In the genomic region with DNA sequence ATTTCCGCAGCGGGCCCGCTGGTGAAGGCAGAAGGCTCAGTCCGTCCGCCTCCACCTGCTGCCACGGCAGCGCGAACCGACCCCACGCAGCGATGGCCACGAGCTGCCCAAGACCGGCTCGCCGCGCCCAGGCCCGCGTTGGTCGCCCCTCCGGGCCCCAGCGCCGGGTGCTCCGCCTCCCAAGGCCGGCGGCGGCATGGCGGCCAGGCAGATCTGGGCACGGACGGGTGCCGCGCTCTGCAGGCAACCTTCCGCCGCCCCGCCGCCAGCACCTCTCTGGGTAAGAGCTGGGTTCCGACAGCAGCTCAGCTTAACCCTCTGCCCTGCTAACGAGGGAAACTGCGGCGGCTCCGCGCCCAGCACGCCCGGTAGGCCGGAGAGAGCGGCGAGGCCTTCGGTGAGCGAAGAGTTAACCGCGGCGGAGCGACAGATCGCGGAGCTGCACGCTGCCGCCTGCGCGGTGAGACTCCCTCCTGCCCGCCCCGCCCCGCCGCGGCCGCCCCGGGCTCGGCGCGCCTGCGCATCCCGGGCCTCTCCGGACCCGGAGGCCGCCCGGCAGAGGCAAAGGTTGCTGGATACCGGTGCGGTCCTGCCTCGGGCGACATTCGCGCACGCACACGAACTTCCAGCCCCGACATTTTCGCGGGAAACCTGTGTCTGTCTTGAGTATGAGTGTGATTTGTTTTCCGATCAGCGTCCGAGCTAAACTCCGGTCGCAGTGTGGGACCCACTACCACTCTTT, we compare ENCODE assay signal across 8 cellular contexts.
DNase-seq lines count a peak whose midpoint lies in the region.

A gene (plus strand): TSS at position 177 of the 742 bp plus-strand sequence. CDS start 20 bp downstream, at position 197.

- peak; percentile 90 for DNase-seq in ELF-1 (ENCODE audit: low read depth, low spot score)
- peak; percentile 77 for DNase-seq in GOT3 (lab: John Stamatoyannopoulos, UW)
- DNase-seq in Kasumi-1 (lab: John Stamatoyannopoulos, UW): peak; percentile 77 to 83
- peak; percentile 81 to 86 for DNase-seq in SHP77 (lab: John Stamatoyannopoulos, UW)
- DNase-seq in activated gamma-delta T cell treated with anti-CD3 and anti-CD28 coated beads, Interleukin-2, amount 50 U/mL, for 16 hours (ENCODE audit: low read depth): peak; percentile 60
- peak; percentile 70 for DNase-seq in foreskin melanocyte
- DNase-seq in nucleus accumbens (lab: John Stamatoyannopoulos, UW): peak in 55 of 56 donors; percentile 39 to 93 (median 84)
- peak; percentile 88 for DNase-seq in superior temporal gyrus (ENCODE audit: extremely low spot score)

Comparison
In these comparisons a context has a peak if more than half of its experiments do, and no peak if none do; other contexts are left out.
1. Peak in every context shown above with its lines: DNase-seq.